ENCODE assay signal across 17 cellular contexts in genomic region chr9:32394381-32395049, GRCh38. TPM values are rescaled to one million over a fixed set of nuclear protein-coding genes. Genes with fewer than 3 reads are reported as not detected.
A peak's percentile ranks its signal among the peaks of the same experiment; 100 is the strongest.
DNase-seq lines count a peak whose midpoint lies in the region; ATAC-seq and TF ChIP-seq lines count a peak whose summit lies in the region.
"Had no signal": no experiment of that assay in that cellular context is flagged by ENCODE, and none has a peak within 500 bp of the region (broad histone marks: within the 10 kb centered on the region; RNA-seq: fewer than 3 reads in every experiment).

No MANE protein-coding gene starts in this region.

- dilution Hi-C loops in mammary epithelial cell (cut with HindIII; ENCODE audit: low sequenced_read_pairs): loop anchor here (25.0 kb wide), 1 partner anchor 568 kb away; no protein-coding TSS in a partner anchor

- in situ Hi-C loops in Caki2 (cut with HindIII; ENCODE audit: low pct_unique_long_range_greater_than_20kb, low sequenced_read_pairs): no loop called here
- in situ Hi-C loops in mammary epithelial cell (cut with MboI; ENCODE audit: low sequenced_read_pairs in 2 of 2): loop anchor here (25.0 kb wide), 2 partner anchors 318 to 568 kb away; no protein-coding TSS in a partner anchor

- H3K4me1 ChIP-seq in Karpas-422 (ENCODE audit: low read length) (peaks cover 18% of the 10 kb centered on the region), mammary epithelial cell (ENCODE audit: insufficient read depth, low read length) (peaks cover 25% of the 10 kb centered on the region), thyroid gland (peaks cover 0 to 13% of the 10 kb centered on the region in 2 donors)

- intact Hi-C loops in mammary epithelial cell (cut with micrococcal nuclease): no loop called here
- intact Hi-C loops in thyroid gland (cut with DNase I): no loop called here

- no peak for ATAC-seq in GM21723 (IDR thresholded peaks at IDR 0.05; ENCODE audit: unreplicated experiment)

- H3K36me3 ChIP-seq in Karpas-422 (ENCODE audit: insufficient read depth, low read length) (no peaks in the 10 kb centered on the region), mammary epithelial cell (ENCODE audit: insufficient read depth, low read length) (no peaks in the 10 kb centered on the region), thyroid gland (no peaks in the 10 kb centered on the region)
- H3K36me3 ChIP-seq: Peyer's patch, vagina had no signal

- CTCF ChIA-PET in mammary epithelial cell (lab: Charles Lee; ENCODE audit: low non-redundant PET): no interaction called here

- no peaks in the 10 kb centered on the region for H3K79me2 ChIP-seq in Karpas-422 (ENCODE audit: low read length)
- H3K79me2 ChIP-seq in mammary epithelial cell (ENCODE audit: insufficient read depth, low read length): peaks cover 69% of the 10 kb centered on the region

- H2AFZ ChIP-seq in Karpas-422 (ENCODE audit: low read length) (no peak overlapping the region), mammary epithelial cell (ENCODE audit: low read depth, low read length) (no peak overlapping the region)

- no peak for TF ChIP-seq POLR2A in thyroid gland (IDR thresholded peaks at IDR 0.05)

- no peaks in the 10 kb centered on the region for H3K27me3 ChIP-seq in Karpas-422 (ENCODE audit: low read length)
- no peaks in the 10 kb centered on the region for H3K27me3 ChIP-seq in mammary epithelial cell (ENCODE audit: insufficient read depth, low read length)
- no peaks in the 10 kb centered on the region for H3K27me3 ChIP-seq in thyroid gland
- H3K27me3 ChIP-seq: dorsolateral prefrontal cortex, Peyer's patch, vagina had no signal

- TF ChIP-seq CTCF in mammary epithelial cell (conservative IDR thresholded peaks at IDR 0.05 in 1 of 2, IDR thresholded peaks at IDR 0.05 in 1 of 2; ENCODE audit: extremely low read depth in 1 of 2, insufficient read depth in 1 of 2, low read depth in 1 of 2, low read length in 2 of 2) (no peak), thyroid gland (IDR thresholded peaks at IDR 0.05) (no peak)

- 79% methylated on average over 6 of the region's 6 CpGs for WGBS in mammary epithelial cell (ENCODE audit: low coverage, missing lambda C conversion rate)
- WGBS in thyroid gland, 2 donors: 94% methylated on average over 6 of the region's 6 CpGs

- H3K9me3 ChIP-seq in Karpas-422 (ENCODE audit: low read length) (no peaks in the 10 kb centered on the region), mammary epithelial cell (replicated peaks; ENCODE audit: insufficient read depth, low read length) (no peaks in the 10 kb centered on the region), thyroid gland (no peaks in the 10 kb centered on the region)
- H3K9me3 ChIP-seq: Peyer's patch, vagina had no signal

- H3K4me2 ChIP-seq in Karpas-422 (ENCODE audit: low read depth, low read length, poor library complexity, severe bottlenecking) (peak overlapping the region; percentile 12), mammary epithelial cell (ENCODE audit: insufficient read depth, low read depth, low read length) (no peak overlapping the region)

- H3K27ac ChIP-seq in Karpas-422 (ENCODE audit: low read length) (no peak overlapping the region), mammary epithelial cell (ENCODE audit: insufficient read depth, low read depth, low read length) (no peak overlapping the region), thyroid gland (no peak overlapping the region)
- H3K27ac ChIP-seq: Peyer's patch had no signal

- DNase-seq in Caki2 (ENCODE audit: low read depth) (peak; percentile 29), Karpas-422 (peak; percentile 44), mammary epithelial cell (peak; percentile 48), myocyte (ENCODE audit: low read depth) (peak; percentile 40), NCI-H748 treated with DMSO at 0.1 percent for 48 hours (lab: John Stamatoyannopoulos, UW) (no peak), DMS79 (lab: John Stamatoyannopoulos, UW) (no peak), thyroid gland (no peak)
- DNase-seq: activated CD4-positive, alpha-beta T cell treated with anti-CD3 and anti-CD28 coated beads for 1 hour; dorsolateral prefrontal cortex; H7; midbrain; MM.1S; Peyer's patch; stimulated activated CD4-positive, alpha-beta T cell treated with anti-CD3 and anti-CD28 coated beads, Interleukin-4, amount 100 ng/mL, for 4 hours; T1000 had no signal

- H3K9me2 ChIP-seq in Karpas-422 (replicated peaks; ENCODE audit: insufficient read depth, low read length): no peaks in the 10 kb centered on the region

- H3K4me3 ChIP-seq in Karpas-422 (ENCODE audit: low read length) (no peak overlapping the region), mammary epithelial cell (replicated peaks in 1 of 3; ENCODE audit: insufficient read depth in 1 of 3, low read depth in 2 of 3, low read length in 3 of 3) (no peak overlapping the region), thyroid gland (replicated peaks in 1 of 3) (no peak overlapping the region)
- H3K4me3 ChIP-seq: dorsolateral prefrontal cortex, Peyer's patch, vagina had no signal

- H3K9ac ChIP-seq in Karpas-422 (ENCODE audit: low read length) (no peak overlapping the region), mammary epithelial cell (ENCODE audit: insufficient read depth, low read length) (no peak overlapping the region)

- no peaks in the 10 kb centered on the region for H4K20me1 ChIP-seq in Karpas-422 (ENCODE audit: insufficient read depth, low read depth, low read length)
- no peaks in the 10 kb centered on the region for H4K20me1 ChIP-seq in mammary epithelial cell (ENCODE audit: insufficient read depth, low read length)

- no TSS peak for BruUV-seq in mammary epithelial cell (replicated peaks; lab: Mats Ljungman, UMichigan)

RNA-seq across cellular contexts. Expression of gene ACO1, which starts 10.1 kb away (rescaled TPM):
- 35.6 and 36.2 TPM in 2 replicates for total RNA-seq in Caki2 (2014; rRNA removed; shearing (Covaris generic); ENCODE audit: low replicate concordance)
- 7.9 and 11.9 TPM in 2 replicates for total RNA-seq in Karpas-422 (2014; rRNA removed; shearing (Covaris generic); ENCODE audit: low replicate concordance)
- total RNA-seq in mammary epithelial cell (10 to 100 TPM; 43.1 to 44.2 TPM), myocyte (58.2 and 64.3 TPM in 2 replicates), thyroid gland (10 to 100 TPM; 44.6 to 57.6 (median 45.3) TPM)
- 45.1 TPM for polyA plus RNA-seq in mammary epithelial cell
- polyA minus RNA-seq in mammary epithelial cell: 46.1 TPM
- 43.5 TPM for polyA plus RNA-seq in myocyte (2012)

Comparison
In these comparisons a context has a peak if more than half of its experiments do, and no peak if none do; other contexts are left out.
1. DNase-seq: peak in Caki2 (single experiment), Karpas-422 (single experiment), mammary epithelial cell (single experiment) and myocyte (single experiment); none in NCI-H748 treated with DMSO at 0.1 percent for 48 hours (single experiment), DMS79 (single experiment) and thyroid gland (0 of 2).